In genomic region chr7:30226593-30227268, GRCh38 we compare ENCODE assay signal across 9 cellular contexts. TPM values are rescaled to one million over a fixed set of nuclear protein-coding genes. Genes with fewer than 3 reads are reported as not detected.
DNase-seq lines count a peak whose midpoint lies in the region; ATAC-seq, FAIRE-seq and TF ChIP-seq lines count a peak whose summit lies in the region.
"Had no signal": no experiment of that assay in that cellular context is flagged by ENCODE, and none has a peak within 500 bp of the region (broad histone marks: within the 10 kb centered on the region; RNA-seq: fewer than 3 reads in every experiment).

No MANE protein-coding gene starts in this region.

- no peak for TF ChIP-seq CTCF in astrocyte (IDR thresholded peaks at IDR 0.05; ENCODE audit: insufficient read depth, low read depth, low read length)
- peak; percentile 24 for TF ChIP-seq CTCF in mucosa of descending colon (IDR thresholded peaks at IDR 0.05)
- TF ChIP-seq CTCF in ovary (IDR thresholded peaks at IDR 0.05) = no peak

- H3K36me3 ChIP-seq in astrocyte (ENCODE audit: insufficient read depth, low read length) = no peaks in the 10 kb centered on the region
- no peaks in the 10 kb centered on the region for H3K36me3 ChIP-seq in mucosa of descending colon (ENCODE audit: low read depth)
- no peaks in the 10 kb centered on the region for H3K36me3 ChIP-seq in MG63
- no peaks in the 10 kb centered on the region for H3K36me3 ChIP-seq in ovary

- intact Hi-C loops in mucosa of descending colon (cut with DNase I, micrococcal nuclease) (no loop called here), ovary (cut with DNase I) (no loop called here)

- TF ChIP-seq POLR2A in ovary (IDR thresholded peaks at IDR 0.05) = no peak

- H3K36me3 Mint-ChIP-seq in astrocyte (ENCODE audit: low read depth, unreplicated experiment) = no peaks in the 10 kb centered on the region
- H3K36me3 Mint-ChIP-seq: activated naive CD4-positive, alpha-beta T cell treated with anti-CD3 and anti-CD28 coated beads, Interleukin-2, amount 50 U/mL, for 24 hours had no signal

- H3K27me3 ChIP-seq in astrocyte (ENCODE audit: insufficient read depth, low read length) (peaks cover 6% of the 10 kb centered on the region), MG63 (peaks cover 2% of the 10 kb centered on the region; the same call in 1 of the 2 replicates), ovary (no peaks in the 10 kb centered on the region)

- no peak overlapping the region for H3K27ac ChIP-seq in astrocyte (ENCODE audit: low read depth, low read length)
- no peak overlapping the region for H3K27ac ChIP-seq in ovary

- H3K9ac ChIP-seq in astrocyte (ENCODE audit: low read length) = no peak overlapping the region

- 70 to 78% (median 74%) methylated on average over 13 of the region's 13 CpGs for WGBS in ovary, 3 donors

- H3K4me1 ChIP-seq in astrocyte (ENCODE audit: insufficient read depth, low read length) (peaks cover 13% of the 10 kb centered on the region), mucosa of descending colon (ENCODE audit: low read depth) (peaks cover 14% of the 10 kb centered on the region), ovary (ENCODE audit: insufficient read depth) (peaks cover 1% of the 10 kb centered on the region)

- ATAC-seq in mucosa of descending colon = peak; percentile 82
- no peak for ATAC-seq in GM19452 (IDR thresholded peaks at IDR 0.05; ENCODE audit: unreplicated experiment)

- no peaks in the 10 kb centered on the region for H4K20me1 ChIP-seq in astrocyte (ENCODE audit: insufficient read depth, low read length)

- H3K4me2 ChIP-seq in astrocyte (ENCODE audit: low read length) = peak overlapping the region; percentile 59

- no peaks in the 10 kb centered on the region for H3K9me3 ChIP-seq in astrocyte (ENCODE audit: insufficient read depth, low read depth, low read length)
- no peaks in the 10 kb centered on the region for H3K9me3 ChIP-seq in mucosa of descending colon
- H3K9me3 ChIP-seq in MG63 = no peaks in the 10 kb centered on the region
- H3K9me3 ChIP-seq in ovary = no peaks in the 10 kb centered on the region

- H3K27ac Mint-ChIP-seq in astrocyte (ENCODE audit: unreplicated experiment) = peak overlapping the region; percentile 84
- H3K27ac Mint-ChIP-seq: activated naive CD4-positive, alpha-beta T cell treated with anti-CD3 and anti-CD28 coated beads, Interleukin-2, amount 50 U/mL, for 24 hours had no signal

- peaks cover 2% of the 10 kb centered on the region for H3K9me3 Mint-ChIP-seq in astrocyte (ENCODE audit: unreplicated experiment)
- H3K9me3 Mint-ChIP-seq: activated naive CD4-positive, alpha-beta T cell treated with anti-CD3 and anti-CD28 coated beads, Interleukin-2, amount 50 U/mL, for 24 hours had no signal

- no peaks in the 10 kb centered on the region for H3K27me3 Mint-ChIP-seq in astrocyte (ENCODE audit: low read depth, unreplicated experiment)
- H3K27me3 Mint-ChIP-seq: activated naive CD4-positive, alpha-beta T cell treated with anti-CD3 and anti-CD28 coated beads, Interleukin-2, amount 50 U/mL, for 24 hours had no signal

- DNase-seq in Caki2 (ENCODE audit: low read depth) = peak; percentile 26
- peak; percentile 72 for DNase-seq in NCI-H1105 (lab: John Stamatoyannopoulos, UW)
- no peak for DNase-seq in astrocyte (ENCODE audit: low read depth)
- peak; percentile 63 to 75 (median 73) for DNase-seq in mucosa of descending colon
- no peak for DNase-seq in MG63
- no peak for DNase-seq in hippocampal formation (lab: John Stamatoyannopoulos, UW)
- DNase-seq in ovary = no peak

- no peak for TF ChIP-seq EP300 in ovary (IDR thresholded peaks at IDR 0.05)

- no peak for FAIRE-seq in astrocyte (lab: Jason Lieb, UNC)

- H3K4me3 ChIP-seq in astrocyte (ENCODE audit: insufficient read depth, low read depth, low read length) (no peak overlapping the region), mucosa of descending colon (no peak overlapping the region), MG63 (no peak overlapping the region), ovary (no peak overlapping the region)

- in situ Hi-C loops in Caki2 (cut with HindIII; ENCODE audit: low pct_unique_long_range_greater_than_20kb, low sequenced_read_pairs) = no loop called here

- no peak overlapping the region for H2AFZ ChIP-seq in astrocyte (ENCODE audit: low read depth, low read length)

- no peak overlapping the region for H3K4me3 Mint-ChIP-seq in astrocyte (ENCODE audit: unreplicated experiment)
- H3K4me3 Mint-ChIP-seq: activated naive CD4-positive, alpha-beta T cell treated with anti-CD3 and anti-CD28 coated beads, Interleukin-2, amount 50 U/mL, for 24 hours had no signal

- H3K79me2 ChIP-seq in astrocyte (ENCODE audit: insufficient read depth, low read length) = no peaks in the 10 kb centered on the region

- H3K4me1 Mint-ChIP-seq in astrocyte (ENCODE audit: low read depth, unreplicated experiment) = peaks cover 44% of the 10 kb centered on the region
- H3K4me1 Mint-ChIP-seq: activated naive CD4-positive, alpha-beta T cell treated with anti-CD3 and anti-CD28 coated beads, Interleukin-2, amount 50 U/mL, for 24 hours had no signal

RNA-seq across cellular contexts. Expression of gene ZNRF2, which starts 57.7 kb away (rescaled TPM):
- total RNA-seq in Caki2 (2014; rRNA removed; shearing (Covaris generic); ENCODE audit: low replicate concordance) = 19.3 and 20.3 TPM in 2 replicates
- total RNA-seq in astrocyte (9.2 and 9.9 TPM in 2 replicates), mucosa of descending colon (10 to 100 TPM; 34.0 to 53.3 (median 40.5) TPM), ovary (10 to 100 TPM in 6 of 7 donors, 1 to 10 TPM in 1; 9.8 to 24.8 (median 12.1) TPM)
- total RNA-seq in MG63 (2014; rRNA removed; shearing (Covaris generic); ENCODE audit: low replicate concordance) = 9.1 and 11.4 TPM in 2 replicates
- polyA plus RNA-seq in ovary = 1 to 10 TPM; 3.0 to 8.6 TPM

Comparison
In these comparisons a context has a peak if more than half of its experiments do, and no peak if none do; other contexts are left out.
1. DNase-seq: peak in Caki2 (single experiment), NCI-H1105 (single experiment) and mucosa of descending colon (3 of 3); none in astrocyte (single experiment), MG63 (single experiment), hippocampal formation (0 of 2) and ovary (0 of 5).